12 cellular contexts compared by ENCODE assay signal in the genomic region with DNA sequence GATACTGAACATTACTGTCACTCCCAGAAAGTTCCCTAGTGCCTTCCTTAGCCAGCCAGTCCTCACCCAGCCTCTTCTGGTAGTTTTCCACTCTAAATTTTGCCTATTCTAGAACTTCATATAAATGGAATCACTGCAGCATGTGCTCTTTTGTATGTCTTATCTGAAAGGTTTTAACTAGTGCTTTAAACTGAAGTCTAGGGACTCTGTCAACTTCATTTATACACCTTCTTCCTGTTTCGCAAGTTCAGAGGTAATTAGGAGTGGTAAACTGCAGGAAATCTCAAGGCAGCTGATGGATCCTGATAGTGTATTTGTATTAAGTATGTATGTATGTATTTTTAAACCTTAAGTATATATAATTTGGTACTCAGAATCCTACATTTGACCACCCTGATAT.
DNase-seq lines count a peak whose midpoint lies in the region; ATAC-seq and TF ChIP-seq lines count a peak whose summit lies in the region.
"Had no signal": no experiment of that assay in that cellular context is flagged by ENCODE, and none has a peak within 500 bp of the region (broad histone marks: within the 10 kb centered on the region; RNA-seq: fewer than 3 reads in every experiment).

No MANE protein-coding gene starts in this region.

- H2AFZ ChIP-seq in KMS-11 (ENCODE audit: low read depth), result peak overlapping the region; percentile 64; the same call in 1 of the 2 replicates

- 62% methylated on average over 1 of the region's 1 CpG for WGBS in suprapubic skin

- H3K36me3 ChIP-seq in KMS-11 (ENCODE audit: insufficient read depth) (no peaks in the 10 kb centered on the region), suprapubic skin (no peaks in the 10 kb centered on the region)

- H3K36me3 Mint-ChIP-seq in brain, result peaks cover 13% of the 10 kb centered on the region

- H3K4me1 ChIP-seq in KMS-11 (ENCODE audit: low read depth, poor library complexity, severe bottlenecking) (peaks cover 77% of the 10 kb centered on the region), suprapubic skin (peaks cover 88% of the 10 kb centered on the region)

- H3K9ac ChIP-seq in KMS-11, result peak overlapping the region; percentile 87; the same call in 1 of the 2 replicates

- TF ChIP-seq POLR2A in suprapubic skin (IDR thresholded peaks at IDR 0.05), result no peak

- no peaks in the 10 kb centered on the region; the same call in 1 of the 2 replicates for H3K79me2 ChIP-seq in KMS-11 (ENCODE audit: insufficient read depth, low read depth)

- no peak for TF ChIP-seq EP300 in suprapubic skin (IDR thresholded peaks at IDR 0.05)

- no peaks in the 10 kb centered on the region for H3K27me3 Mint-ChIP-seq in brain
- no peaks in the 10 kb centered on the region for H3K27me3 Mint-ChIP-seq in stimulated activated naive CD8-positive, alpha-beta T cell treated with anti-CD3 and anti-CD28 coated beads, Interleukin-15, amount 100 ng/mL, for 72 hours

- no peaks in the 10 kb centered on the region for H3K9me3 ChIP-seq in suprapubic skin

- H3K4me2 ChIP-seq in KMS-11, result peak overlapping the region; percentile 74

- peak overlapping the region in 3 of 5 experiments; percentile 12 to 50 (median 26) for H3K4me3 Mint-ChIP-seq in brain
- no peak overlapping the region for H3K4me3 Mint-ChIP-seq in stimulated activated naive CD8-positive, alpha-beta T cell treated with anti-CD3 and anti-CD28 coated beads, Interleukin-15, amount 100 ng/mL, for 72 hours

- H3K4me1 Mint-ChIP-seq in brain, result peaks cover 6% of the 10 kb centered on the region
- H3K4me1 Mint-ChIP-seq in stimulated activated naive CD8-positive, alpha-beta T cell treated with anti-CD3 and anti-CD28 coated beads, Interleukin-15, amount 100 ng/mL, for 72 hours, result peaks cover 18% of the 10 kb centered on the region

- H3K27ac ChIP-seq in KMS-11, result peak overlapping the region; percentile 99
- peak overlapping the region; percentile 95 for H3K27ac ChIP-seq in layer of hippocampus (ENCODE audit: low read depth, low read length)
- H3K27ac ChIP-seq in suprapubic skin, result peak overlapping the region; percentile 90

- no peak for TF ChIP-seq CTCF in KMS-11 (conservative IDR thresholded peaks at IDR 0.05; ENCODE audit: low read depth, low read length)
- TF ChIP-seq CTCF in brain (conservative IDR thresholded peaks at IDR 0.05), result no peak
- TF ChIP-seq CTCF in suprapubic skin (IDR thresholded peaks at IDR 0.05), result no peak

- H3K27me3 ChIP-seq in KMS-11 (ENCODE audit: insufficient read depth, low read depth) (no peaks in the 10 kb centered on the region), layer of hippocampus (ENCODE audit: control insufficient read depth, insufficient read depth, low read length) (no peaks in the 10 kb centered on the region), suprapubic skin (no peaks in the 10 kb centered on the region)

- no peaks in the 10 kb centered on the region for H3K9me3 Mint-ChIP-seq in brain
- no peaks in the 10 kb centered on the region for H3K9me3 Mint-ChIP-seq in stimulated activated naive CD8-positive, alpha-beta T cell treated with anti-CD3 and anti-CD28 coated beads, Interleukin-15, amount 100 ng/mL, for 72 hours

- H3K4me3 ChIP-seq in KMS-11 (IDR thresholded peaks at IDR 0.05; ENCODE audit: insufficient read depth, low read depth, low read length) (no peak overlapping the region), suprapubic skin (no peak overlapping the region)

- peak overlapping the region in 1 of 5 experiments; percentile 16 for H3K27ac Mint-ChIP-seq in brain
- peak overlapping the region in 1 of 2 donors; percentile 29 for H3K27ac Mint-ChIP-seq in stimulated activated naive CD8-positive, alpha-beta T cell treated with anti-CD3 and anti-CD28 coated beads, Interleukin-15, amount 100 ng/mL, for 72 hours

- H4K20me1 ChIP-seq in KMS-11 (ENCODE audit: insufficient read depth), result no peaks in the 10 kb centered on the region

- ATAC-seq in GM19328 (IDR thresholded peaks at IDR 0.05; ENCODE audit: unreplicated experiment), result no peak
- no peak for ATAC-seq in stimulated activated naive CD8-positive, alpha-beta T cell treated with anti-CD3 and anti-CD28 coated beads, Interleukin-15, amount 100 ng/mL, for 72 hours
- ATAC-seq: esophagus mucosa had no signal

- DNase-seq in suprapubic skin (ENCODE audit: low spot score in 2 of 2) (no peak), globus pallidus (ENCODE audit: low spot score) (no peak)
- DNase-seq in stimulated activated naive CD4-positive, alpha-beta T cell (lab: John Stamatoyannopoulos, UW), result no peak
- DNase-seq in stimulated activated naive CD8-positive, alpha-beta T cell treated with anti-CD3 and anti-CD28 coated beads, Interleukin-15, amount 100 ng/mL, for 72 hours, result no peak
- DNase-seq: mesendoderm, NCI-H146, SW 1271 had no signal

Comparison
In these comparisons a context has a peak if more than half of its experiments do, and no peak if none do; other contexts are left out.
1. H3K4me3 Mint-ChIP-seq: peak in brain (3 of 5); none in stimulated activated naive CD8-positive, alpha-beta T cell treated with anti-CD3 and anti-CD28 coated beads, Interleukin-15, amount 100 ng/mL, for 72 hours (0 of 2).
2. Peak in every context shown above with its lines, with median percentiles within 50 percentile points of each other: H3K27ac ChIP-seq.